In genomic region chr9:22100626-22101025, GRCh38 we compare ENCODE assay signal across 22 cellular contexts.
DNase-seq lines count a peak whose midpoint lies in the region; ATAC-seq and TF ChIP-seq lines count a peak whose summit lies in the region.
"Had no signal": no experiment of that assay in that cellular context is flagged by ENCODE, and none has a peak within 500 bp of the region (broad histone marks: within the 10 kb centered on the region; RNA-seq: fewer than 3 reads in every experiment).

No MANE protein-coding gene starts in this region.

- H3K4me1 ChIP-seq in IMR-90 (ENCODE audit: control insufficient read depth, insufficient read depth, low read length) (peaks cover 15% of the 10 kb centered on the region), endodermal cell (ENCODE audit: control insufficient read depth, insufficient read depth, low read length) (peaks cover 6% of the 10 kb centered on the region), hepatocyte (ENCODE audit: insufficient read depth) (peaks cover 4% of the 10 kb centered on the region), sigmoid colon (peaks cover 0 to 22% (median 14%) of the 10 kb centered on the region in 4 donors)
- H3K4me1 ChIP-seq: pancreas had no signal

- no peaks in the 10 kb centered on the region for H3K9me2 ChIP-seq in hepatocyte (replicated peaks; ENCODE audit: insufficient read depth)

- H3K9me3 ChIP-seq in IMR-90 (ENCODE audit: control insufficient read depth, insufficient read depth, low read length): no peaks in the 10 kb centered on the region
- no peaks in the 10 kb centered on the region for H3K9me3 ChIP-seq in endodermal cell (ENCODE audit: control insufficient read depth, low read length)
- H3K9me3 ChIP-seq in hepatocyte (ENCODE audit: low read depth): no peaks in the 10 kb centered on the region
- no peaks in the 10 kb centered on the region for H3K9me3 ChIP-seq in MG63
- no peaks in the 10 kb centered on the region for H3K9me3 ChIP-seq in sigmoid colon
- H3K9me3 ChIP-seq: pancreas, spleen, tibial nerve had no signal

- WGBS in IMR-90 (ENCODE audit: extremely low coverage in 2 of 2, insufficient read length in 1 of 2), 2 experiments: no CpG with 5 or more reads among the region's 2 CpGs
- WGBS in endodermal cell (ENCODE audit: insufficient coverage in 1 of 2, insufficient read length in 1 of 2), 2 experiments: 70 to 85% methylated on average over 2 of the region's 2 CpGs
- 90% methylated on average over 2 of the region's 2 CpGs for WGBS in hepatocyte (ENCODE audit: low lambda C conversion rate, missing lambda C conversion rate)
- WGBS in sigmoid colon, 2 donors: 82 to 93% methylated on average over 2 of the region's 2 CpGs

- H4K20me1 ChIP-seq in IMR-90 (ENCODE audit: insufficient read depth, low read length) (no peaks in the 10 kb centered on the region), hepatocyte (ENCODE audit: insufficient read depth, poor library complexity, severe bottlenecking) (no peaks in the 10 kb centered on the region)

- POLR2A ChIA-PET in IMR-90 (lab: Charles Lee; ENCODE audit: unreplicated experiment): no interaction called here

- 0 out of 2 replicates have a peak, but pooled peaks have one; percentile 14 for TF ChIP-seq CTCF in IMR-90 (conservative IDR thresholded peaks at IDR 0.05; ENCODE audit: low read depth, low read length)
- TF ChIP-seq CTCF in endodermal cell (conservative IDR thresholded peaks at IDR 0.05): peak; percentile 73
- peak; percentile 50 for TF ChIP-seq CTCF in neural crest cell (conservative IDR thresholded peaks at IDR 0.05)
- TF ChIP-seq CTCF in hepatocyte (IDR thresholded peaks at IDR 0.05; ENCODE audit: poor library complexity): no peak
- no peak for TF ChIP-seq CTCF in sigmoid colon (IDR thresholded peaks at IDR 0.05)

- H2BK20ac ChIP-seq in IMR-90 (ENCODE audit: low read depth, low read length): peak overlapping the region; percentile 80

- peak overlapping the region; percentile 37; the same call in 1 of the 2 replicates for H3K18ac ChIP-seq in IMR-90 (ENCODE audit: low read depth, low read length)

- H3K36me3 ChIP-seq in IMR-90 (ENCODE audit: control insufficient read depth, insufficient read depth, low read length): no peaks in the 10 kb centered on the region
- no peaks in the 10 kb centered on the region for H3K36me3 ChIP-seq in endodermal cell (ENCODE audit: control insufficient read depth, insufficient read depth, low read length)
- H3K36me3 ChIP-seq in hepatocyte (replicated peaks; ENCODE audit: insufficient read depth, low read depth): no peaks in the 10 kb centered on the region
- H3K36me3 ChIP-seq in MG63: no peaks in the 10 kb centered on the region
- H3K36me3 ChIP-seq in sigmoid colon: no peaks in the 10 kb centered on the region
- H3K36me3 ChIP-seq: pancreas, spleen, tibial nerve had no signal

- H3K4me2 ChIP-seq in IMR-90 (ENCODE audit: low read depth, low read length): no peak overlapping the region
- H3K4me2 ChIP-seq in hepatocyte: no peak overlapping the region

- no peak overlapping the region for H3K9ac ChIP-seq in IMR-90 (ENCODE audit: low read depth, low read length)
- no peak overlapping the region for H3K9ac ChIP-seq in endodermal cell (ENCODE audit: extremely low read depth, low read length, poor library complexity, severe bottlenecking)

- no peak for TF ChIP-seq RAD21 in IMR-90 (IDR thresholded peaks at IDR 0.05; ENCODE audit: low read length)

- no peak overlapping the region for H3K27ac ChIP-seq in IMR-90 (ENCODE audit: insufficient read depth, low read length)
- no peak overlapping the region for H3K27ac ChIP-seq in endodermal cell (ENCODE audit: low read depth, low read length)
- H3K27ac ChIP-seq in hepatocyte: no peak overlapping the region
- no peak overlapping the region for H3K27ac ChIP-seq in sigmoid colon
- H3K27ac ChIP-seq: epithelial cell of prostate, pancreas, spleen, tibial nerve had no signal

- CTCF ChIA-PET in IMR-90 (lab: Yijun Ruan, JAX): no interaction called here

- H3K9me1 ChIP-seq in IMR-90 (ENCODE audit: insufficient read depth, low read length): peaks cover 13% of the 10 kb centered on the region; the same call in 1 of the 2 replicates

- H3K79me2 ChIP-seq in hepatocyte: no peaks in the 10 kb centered on the region

- H3K79me1 ChIP-seq in IMR-90 (ENCODE audit: low read depth in 1 of 2, low read length in 2 of 2): no peaks in the 10 kb centered on the region

- H2BK15ac ChIP-seq in IMR-90 (ENCODE audit: low read depth, low read length): no peak overlapping the region

- intact Hi-C loops in IMR-90 (cut with micrococcal nuclease): loop anchor here (5.0 kb wide), 1 partner anchor 93 kb away; the partner anchor contains the start of gene CDKN2B
- intact Hi-C loops in sigmoid colon (cut with DNase I): no loop called here

- peak overlapping the region; percentile 60; the same call in 1 of the 2 replicates for H2BK120ac ChIP-seq in IMR-90 (ENCODE audit: low read depth, low read length)

- in situ Hi-C loops in IMR-90 (cut with MboI; ENCODE audit: low sequenced_read_pairs): loop anchor here (25.0 kb wide), 1 partner anchor 288 kb away; the partner anchor contains the start of gene MTAP

- no peak overlapping the region for H3K4me3 Mint-ChIP-seq in endodermal cell
- H3K4me3 Mint-ChIP-seq in neural crest cell: no peak overlapping the region
- H3K4me3 Mint-ChIP-seq: activated CD4-positive, alpha-beta memory T cell treated with anti-CD3 and anti-CD28 coated beads, Interleukin-2, amount 10 ng/mL, durations not matched to agents 7 days and 5 days; activated T-helper 1 cell treated with anti-CD3 and anti-CD28 coated beads, Interleukin-12 subunit alpha, Interleukin-12 subunit beta, Interleukin-2, Interleukin-4 antibody, amounts not matched to agents 30 ng/mL and 10 ng/mL and 1 ng/mL, durations not matched to agents 14 hours and 24 hours and 36 hours; CD8-positive, alpha-beta memory T cell; stimulated activated naive B cell treated with anti-CD40 and anti-IgM and Interleukin-4, amounts not matched to agents 10 μg/mL and 1 μg/mL and 100 μg/mL, for 72 hours had no signal

- no peak overlapping the region for H3K23ac ChIP-seq in IMR-90 (ENCODE audit: low read depth, low read length)

- peak overlapping the region; percentile 35; the same call in 1 of the 2 replicates for H2AK5ac ChIP-seq in IMR-90 (ENCODE audit: low read depth, low read length)

- H3K56ac ChIP-seq in IMR-90 (ENCODE audit: extremely low read depth, insufficient read depth, low read length): no peak overlapping the region

- DNase-seq in DMS53 (lab: John Stamatoyannopoulos, UW) (peak; percentile 16), DMS53 treated with DMSO at 0.1 percent for 48 hours (lab: John Stamatoyannopoulos, UW; ENCODE audit: unreplicated experiment) (no peak), IMR-90 (no peak), endodermal cell (no peak), neural crest cell (ENCODE audit: low read depth, low spot score) (no peak), hepatocyte (ENCODE audit: low spot score) (no peak), MG63 (no peak), sigmoid colon (no peak)
- DNase-seq: 8988T; activated CD4-positive, alpha-beta memory T cell treated with anti-CD3 and anti-CD28 coated beads, Interleukin-2, amount 10 ng/mL, durations not matched to agents 7 days and 5 days; amniotic stem cell; CD8-positive, alpha-beta memory T cell; GDM1; KG1; kidney glomerular epithelial cell; NCI-H1694; pancreas; spleen; stimulated activated naive B cell treated with anti-CD40 and anti-IgM and Interleukin-4, amounts not matched to agents 10 μg/mL and 1 μg/mL and 100 μg/mL, for 72 hours had no signal

- no peaks in the 10 kb centered on the region for H3K9me3 Mint-ChIP-seq in endodermal cell
- H3K9me3 Mint-ChIP-seq in neural crest cell: no peaks in the 10 kb centered on the region
- H3K9me3 Mint-ChIP-seq: activated CD4-positive, alpha-beta memory T cell treated with anti-CD3 and anti-CD28 coated beads, Interleukin-2, amount 10 ng/mL, durations not matched to agents 7 days and 5 days; activated T-helper 1 cell treated with anti-CD3 and anti-CD28 coated beads, Interleukin-12 subunit alpha, Interleukin-12 subunit beta, Interleukin-2, Interleukin-4 antibody, amounts not matched to agents 30 ng/mL and 10 ng/mL and 1 ng/mL, durations not matched to agents 14 hours and 24 hours and 36 hours; CD8-positive, alpha-beta memory T cell; stimulated activated naive B cell treated with anti-CD40 and anti-IgM and Interleukin-4, amounts not matched to agents 10 μg/mL and 1 μg/mL and 100 μg/mL, for 72 hours had no signal

- H2AFZ ChIP-seq in IMR-90 (replicated peaks; ENCODE audit: low read length, poor library complexity): no peak overlapping the region
- no peak overlapping the region for H2AFZ ChIP-seq in hepatocyte

- H3K14ac ChIP-seq in IMR-90 (replicated peaks; ENCODE audit: low read depth, low read length): 0 out of 2 replicates have a peak overlapping the region, but pooled peaks have one; percentile 53

- no peak overlapping the region for H3K27ac Mint-ChIP-seq in endodermal cell
- no peak overlapping the region for H3K27ac Mint-ChIP-seq in neural crest cell (ENCODE audit: unreplicated experiment)
- H3K27ac Mint-ChIP-seq: activated CD4-positive, alpha-beta memory T cell treated with anti-CD3 and anti-CD28 coated beads, Interleukin-2, amount 10 ng/mL, durations not matched to agents 7 days and 5 days; activated T-helper 1 cell treated with anti-CD3 and anti-CD28 coated beads, Interleukin-12 subunit alpha, Interleukin-12 subunit beta, Interleukin-2, Interleukin-4 antibody, amounts not matched to agents 30 ng/mL and 10 ng/mL and 1 ng/mL, durations not matched to agents 14 hours and 24 hours and 36 hours; CD8-positive, alpha-beta memory T cell; stimulated activated naive B cell treated with anti-CD40 and anti-IgM and Interleukin-4, amounts not matched to agents 10 μg/mL and 1 μg/mL and 100 μg/mL, for 72 hours had no signal

- H3K4me1 Mint-ChIP-seq in endodermal cell (peaks cover 14% of the 10 kb centered on the region), neural crest cell (peaks cover 6% of the 10 kb centered on the region)

- H2AK9ac ChIP-seq in IMR-90 (replicated peaks; ENCODE audit: low read depth, low read length, poor library complexity): no peak overlapping the region

- no peak overlapping the region for H4K8ac ChIP-seq in IMR-90 (ENCODE audit: low read depth in 2 of 2, low read length in 2 of 2)

- no peak overlapping the region for H2BK5ac ChIP-seq in IMR-90 (ENCODE audit: low read depth, low read length, poor library complexity, severe bottlenecking)

- H4K91ac ChIP-seq in IMR-90 (ENCODE audit: insufficient read depth, low read depth, low read length): no peak overlapping the region

- no peak for ATAC-seq in IMR-90 (ENCODE audit: low read depth)
- ATAC-seq: pancreas; stimulated activated naive B cell treated with anti-CD40 and anti-IgM and Interleukin-4, amounts not matched to agents 10 μg/mL and 1 μg/mL and 100 μg/mL, for 72 hours had no signal

- H4K5ac ChIP-seq in IMR-90 (ENCODE audit: low read depth, low read length): no peak overlapping the region; the same call in 1 of the 2 replicates

- no peaks in the 10 kb centered on the region for H3K27me3 Mint-ChIP-seq in endodermal cell (ENCODE audit: insufficient read depth)
- no peaks in the 10 kb centered on the region for H3K27me3 Mint-ChIP-seq in neural crest cell (ENCODE audit: low read depth)

- TF ChIP-seq POLR2A in IMR-90 (IDR thresholded peaks at IDR 0.05; ENCODE audit: low read depth, low read length): no peak
- TF ChIP-seq POLR2A in sigmoid colon (IDR thresholded peaks at IDR 0.05): no peak

- H3K4ac ChIP-seq in IMR-90 (ENCODE audit: low read depth, low read length): no peak overlapping the region; the same call in 1 of the 2 replicates

- H3K36me3 Mint-ChIP-seq in endodermal cell (ENCODE audit: low read depth): no peaks in the 10 kb centered on the region
- no peaks in the 10 kb centered on the region for H3K36me3 Mint-ChIP-seq in neural crest cell (ENCODE audit: low read depth)

- no peaks in the 10 kb centered on the region for H3K27me3 ChIP-seq in IMR-90 (ENCODE audit: control insufficient read depth, insufficient read depth, low read length)
- no peaks in the 10 kb centered on the region for H3K27me3 ChIP-seq in endodermal cell (ENCODE audit: control insufficient read depth, insufficient read depth, low read length, poor library complexity, severe bottlenecking)
- H3K27me3 ChIP-seq in hepatocyte: no peaks in the 10 kb centered on the region
- H3K27me3 ChIP-seq in MG63: no peaks in the 10 kb centered on the region
- H3K27me3 ChIP-seq in sigmoid colon: no peaks in the 10 kb centered on the region
- H3K27me3 ChIP-seq: pancreas, spleen, tibial nerve had no signal

- no peak overlapping the region for H3K4me3 ChIP-seq in IMR-90 (ENCODE audit: insufficient read depth, low read depth, low read length)
- no peak overlapping the region for H3K4me3 ChIP-seq in endodermal cell (ENCODE audit: low read length)
- H3K4me3 ChIP-seq in hepatocyte: no peak overlapping the region
- no peak overlapping the region for H3K4me3 ChIP-seq in MG63
- no peak overlapping the region for H3K4me3 ChIP-seq in sigmoid colon
- H3K4me3 ChIP-seq: pancreas, spleen, tibial nerve had no signal

- no TSS peak for BruUV-seq in IMR-90 (replicated peaks; lab: Mats Ljungman, UMichigan)

- dilution Hi-C loops in IMR-90 (cut with HindIII; ENCODE audit: low sequenced_read_pairs, unreplicated experiment): no loop called here

- no peak for TF ChIP-seq EP300 in sigmoid colon (IDR thresholded peaks at IDR 0.05)

Comparison
In these comparisons a context has a peak if more than half of its experiments do, and no peak if none do; other contexts are left out.
1. CTCF ChIP-seq: peak in IMR-90 (single experiment), endodermal cell (single experiment) and neural crest cell (single experiment); none in hepatocyte (single experiment) and sigmoid colon (0 of 4).